ENCODE assay signal across 1 cellular context in the genomic region with DNA sequence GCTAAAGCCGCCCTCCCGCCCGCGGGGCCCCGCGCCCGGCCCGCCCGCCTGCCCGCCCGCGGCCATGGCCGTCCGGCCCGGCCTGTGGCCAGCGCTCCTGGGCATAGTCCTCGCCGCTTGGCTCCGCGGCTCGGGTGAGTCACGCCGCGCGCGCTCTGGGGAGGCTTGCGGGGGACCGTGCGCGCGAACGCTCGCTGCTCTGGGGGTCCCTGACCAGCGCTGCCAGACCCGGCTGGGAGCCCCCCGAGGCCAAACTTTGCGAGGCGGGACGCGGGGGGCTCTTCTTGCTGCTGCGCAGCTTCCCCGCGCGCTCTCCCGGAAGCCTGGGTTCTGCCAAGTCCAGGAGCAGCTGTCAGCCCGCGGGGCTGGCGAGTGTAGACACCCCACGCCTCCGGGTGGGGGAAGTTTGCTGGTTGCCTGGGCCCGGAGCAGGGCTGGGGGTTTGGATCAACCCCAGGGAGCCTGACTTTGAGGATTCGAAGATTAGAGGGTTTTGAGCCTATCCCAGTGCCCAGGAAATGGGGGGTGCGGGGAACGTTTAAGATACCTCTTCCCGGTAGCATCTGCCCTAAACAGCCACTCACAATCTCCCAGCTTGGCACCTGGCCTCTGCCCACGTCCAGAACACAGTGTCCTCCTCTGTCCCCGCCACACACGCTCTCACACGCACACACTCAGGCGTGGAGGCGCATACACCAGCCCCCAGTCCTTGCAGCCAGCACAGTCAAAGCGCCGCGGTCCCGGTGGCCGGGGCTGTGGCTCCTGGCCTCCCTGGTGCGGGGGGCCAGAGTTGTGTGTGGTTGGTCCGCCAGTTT.
TF ChIP-seq lines count a peak whose summit lies in the region.

No MANE protein-coding gene starts in this region.

TF ChIP-seq in HepG2, 621 proteins besides CTCF, POLR2A, EP300 and RAD21 (continued from another document):
- TF ChIP-seq, protein P1, sequence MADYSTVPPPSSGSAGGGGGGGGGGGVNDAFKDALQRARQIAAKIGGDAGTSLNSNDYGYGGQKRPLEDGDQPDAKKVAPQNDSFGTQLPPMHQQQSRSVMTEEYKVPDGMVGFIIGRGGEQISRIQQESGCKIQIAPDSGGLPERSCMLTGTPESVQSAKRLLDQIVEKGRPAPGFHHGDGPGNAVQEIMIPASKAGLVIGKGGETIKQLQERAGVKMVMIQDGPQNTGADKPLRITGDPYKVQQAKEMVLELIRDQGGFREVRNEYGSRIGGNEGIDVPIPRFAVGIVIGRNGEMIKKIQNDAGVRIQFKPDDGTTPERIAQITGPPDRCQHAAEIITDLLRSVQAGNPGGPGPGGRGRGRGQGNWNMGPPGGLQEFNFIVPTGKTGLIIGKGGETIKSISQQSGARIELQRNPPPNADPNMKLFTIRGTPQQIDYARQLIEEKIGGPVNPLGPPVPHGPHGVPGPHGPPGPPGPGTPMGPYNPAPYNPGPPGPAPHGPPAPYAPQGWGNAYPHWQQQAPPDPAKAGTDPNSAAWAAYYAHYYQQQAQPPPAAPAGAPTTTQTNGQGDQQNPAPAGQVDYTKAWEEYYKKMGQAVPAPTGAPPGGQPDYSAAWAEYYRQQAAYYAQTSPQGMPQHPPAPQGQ (CRISPR knock-in tag; IDR thresholded peaks at IDR 0.05; ENCODE audit: borderline replicate concordance), result no peak
